1 cellular context compared by ENCODE assay signal in the genomic region with DNA sequence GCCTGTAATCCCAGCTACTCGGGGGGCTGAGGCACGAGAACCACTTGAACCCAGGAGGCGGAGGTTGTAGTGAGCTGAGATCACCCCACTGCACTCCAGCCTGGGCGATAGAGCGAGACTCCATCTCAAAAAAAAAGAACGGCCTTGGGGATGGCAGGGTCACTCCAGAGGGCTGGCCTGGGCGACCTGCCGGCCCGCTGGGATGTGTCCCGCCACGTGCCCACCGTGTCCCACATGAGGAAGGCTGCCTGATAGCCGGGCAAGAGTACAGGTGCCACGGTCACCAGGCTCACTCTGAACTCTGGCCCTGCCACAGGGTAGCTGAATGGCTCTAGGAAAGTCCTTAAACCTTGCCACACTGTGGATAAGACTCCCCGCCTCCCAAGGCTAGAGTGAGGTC.
TF ChIP-seq lines count a peak whose summit lies in the region.

No MANE protein-coding gene starts in this region.

TF ChIP-seq in HepG2, 621 proteins besides CTCF, POLR2A, EP300 and RAD21 (continued from another document):
- TF ChIP-seq, protein P1, sequence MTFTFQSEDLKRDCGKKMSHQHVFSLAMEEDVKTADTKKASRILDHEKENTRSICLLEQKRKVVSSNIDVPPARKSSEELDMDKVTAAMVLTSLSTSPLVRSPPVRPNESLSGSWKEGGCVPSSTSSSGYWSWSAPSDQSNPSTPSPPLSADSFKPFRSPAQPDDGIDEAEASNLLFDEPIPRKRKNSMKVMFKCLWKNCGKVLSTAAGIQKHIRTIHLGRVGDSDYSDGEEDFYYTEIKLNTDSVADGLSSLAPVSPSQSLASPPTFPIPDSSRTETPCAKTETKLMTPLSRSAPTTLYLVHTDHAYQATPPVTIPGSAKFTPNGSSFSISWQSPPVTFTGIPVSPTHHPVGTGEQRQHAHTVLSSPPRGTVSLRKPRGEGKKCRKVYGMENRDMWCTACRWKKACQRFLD (CRISPR knock-in tag; IDR thresholded peaks at IDR 0.05; ENCODE audit: borderline replicate concordance), result no peak
- TF ChIP-seq DNMT1 (CRISPR knock-in tag; IDR thresholded peaks at IDR 0.05) (no peak), ETV5 (CRISPR knock-in tag; IDR thresholded peaks at IDR 0.05; ENCODE audit: borderline replicate concordance) (no peak), ATF7-NPFF (CRISPR knock-in tag; IDR thresholded peaks at IDR 0.05; ENCODE audit: low read depth) (no peak), ZNF136 (CRISPR knock-in tag; IDR thresholded peaks at IDR 0.05; ENCODE audit: low read depth) (no peak)
- TF ChIP-seq, protein P2, sequence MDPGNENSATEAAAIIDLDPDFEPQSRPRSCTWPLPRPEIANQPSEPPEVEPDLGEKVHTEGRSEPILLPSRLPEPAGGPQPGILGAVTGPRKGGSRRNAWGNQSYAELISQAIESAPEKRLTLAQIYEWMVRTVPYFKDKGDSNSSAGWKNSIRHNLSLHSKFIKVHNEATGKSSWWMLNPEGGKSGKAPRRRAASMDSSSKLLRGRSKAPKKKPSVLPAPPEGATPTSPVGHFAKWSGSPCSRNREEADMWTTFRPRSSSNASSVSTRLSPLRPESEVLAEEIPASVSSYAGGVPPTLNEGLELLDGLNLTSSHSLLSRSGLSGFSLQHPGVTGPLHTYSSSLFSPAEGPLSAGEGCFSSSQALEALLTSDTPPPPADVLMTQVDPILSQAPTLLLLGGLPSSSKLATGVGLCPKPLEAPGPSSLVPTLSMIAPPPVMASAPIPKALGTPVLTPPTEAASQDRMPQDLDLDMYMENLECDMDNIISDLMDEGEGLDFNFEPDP (CRISPR knock-in tag; conservative IDR thresholded peaks at IDR 0.05), result no peak
- TF ChIP-seq, protein P3, sequence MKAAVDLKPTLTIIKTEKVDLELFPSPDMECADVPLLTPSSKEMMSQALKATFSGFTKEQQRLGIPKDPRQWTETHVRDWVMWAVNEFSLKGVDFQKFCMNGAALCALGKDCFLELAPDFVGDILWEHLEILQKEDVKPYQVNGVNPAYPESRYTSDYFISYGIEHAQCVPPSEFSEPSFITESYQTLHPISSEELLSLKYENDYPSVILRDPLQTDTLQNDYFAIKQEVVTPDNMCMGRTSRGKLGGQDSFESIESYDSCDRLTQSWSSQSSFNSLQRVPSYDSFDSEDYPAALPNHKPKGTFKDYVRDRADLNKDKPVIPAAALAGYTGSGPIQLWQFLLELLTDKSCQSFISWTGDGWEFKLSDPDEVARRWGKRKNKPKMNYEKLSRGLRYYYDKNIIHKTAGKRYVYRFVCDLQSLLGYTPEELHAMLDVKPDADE (CRISPR knock-in tag; IDR thresholded peaks at IDR 0.05), result no peak
- TF ChIP-seq, protein P4, sequence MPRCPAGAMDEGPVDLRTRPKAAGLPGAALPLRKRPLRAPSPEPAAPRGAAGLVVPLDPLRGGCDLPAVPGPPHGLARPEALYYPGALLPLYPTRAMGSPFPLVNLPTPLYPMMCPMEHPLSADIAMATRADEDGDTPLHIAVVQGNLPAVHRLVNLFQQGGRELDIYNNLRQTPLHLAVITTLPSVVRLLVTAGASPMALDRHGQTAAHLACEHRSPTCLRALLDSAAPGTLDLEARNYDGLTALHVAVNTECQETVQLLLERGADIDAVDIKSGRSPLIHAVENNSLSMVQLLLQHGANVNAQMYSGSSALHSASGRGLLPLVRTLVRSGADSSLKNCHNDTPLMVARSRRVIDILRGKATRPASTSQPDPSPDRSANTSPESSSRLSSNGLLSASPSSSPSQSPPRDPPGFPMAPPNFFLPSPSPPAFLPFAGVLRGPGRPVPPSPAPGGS (CRISPR knock-in tag; IDR thresholded peaks at IDR 0.05), result no peak
- TF ChIP-seq, protein P5, sequence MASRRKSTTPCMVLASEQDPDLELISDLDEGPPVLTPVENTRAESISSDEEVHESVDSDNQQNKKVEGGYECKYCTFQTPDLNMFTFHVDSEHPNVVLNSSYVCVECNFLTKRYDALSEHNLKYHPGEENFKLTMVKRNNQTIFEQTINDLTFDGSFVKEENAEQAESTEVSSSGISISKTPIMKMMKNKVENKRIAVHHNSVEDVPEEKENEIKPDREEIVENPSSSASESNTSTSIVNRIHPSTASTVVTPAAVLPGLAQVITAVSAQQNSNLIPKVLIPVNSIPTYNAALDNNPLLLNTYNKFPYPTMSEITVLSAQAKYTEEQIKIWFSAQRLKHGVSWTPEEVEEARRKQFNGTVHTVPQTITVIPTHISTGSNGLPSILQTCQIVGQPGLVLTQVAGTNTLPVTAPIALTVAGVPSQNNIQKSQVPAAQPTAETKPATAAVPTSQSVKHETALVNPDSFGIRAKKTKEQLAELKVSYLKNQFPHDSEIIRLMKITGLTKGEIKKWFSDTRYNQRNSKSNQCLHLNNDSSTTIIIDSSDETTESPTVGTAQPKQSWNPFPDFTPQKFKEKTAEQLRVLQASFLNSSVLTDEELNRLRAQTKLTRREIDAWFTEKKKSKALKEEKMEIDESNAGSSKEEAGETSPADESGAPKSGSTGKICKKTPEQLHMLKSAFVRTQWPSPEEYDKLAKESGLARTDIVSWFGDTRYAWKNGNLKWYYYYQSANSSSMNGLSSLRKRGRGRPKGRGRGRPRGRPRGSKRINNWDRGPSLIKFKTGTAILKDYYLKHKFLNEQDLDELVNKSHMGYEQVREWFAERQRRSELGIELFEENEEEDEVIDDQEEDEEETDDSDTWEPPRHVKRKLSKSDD (CRISPR knock-in tag; IDR thresholded peaks at IDR 0.05; ENCODE audit: low read depth), result no peak
